Comparison of ENCODE assay signal across 20 cellular contexts in the genomic region with DNA sequence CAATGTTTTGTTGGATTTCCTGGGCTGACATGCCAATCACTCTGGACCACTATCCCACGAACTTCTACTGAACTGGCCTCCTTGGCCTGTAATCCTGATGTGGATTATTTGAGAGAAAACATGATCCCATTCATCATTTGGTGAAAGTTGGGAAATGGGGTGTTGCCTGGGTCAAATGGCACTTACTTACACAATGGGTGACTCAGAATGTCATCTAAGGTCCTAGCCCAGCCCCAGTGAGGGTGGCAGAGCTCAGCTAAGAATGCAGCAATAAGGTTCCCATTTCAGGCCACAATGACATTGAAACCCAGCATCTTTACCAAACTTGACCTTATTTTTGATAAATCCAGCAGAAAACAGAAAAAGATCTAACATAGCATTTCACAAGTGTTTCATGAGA.
"Had no signal": no experiment of that assay in that cellular context is flagged by ENCODE, and none has a peak within 500 bp of the region (broad histone marks: within the 10 kb centered on the region; RNA-seq: fewer than 3 reads in every experiment).

No MANE protein-coding gene starts in this region.

- H3K27me3 ChIP-seq: right lobe of liver, testis, upper lobe of left lung had no signal

- ATAC-seq: effector memory CD8-positive, alpha-beta T cell; gastrocnemius medialis; heart right ventricle; stimulated activated naive CD8-positive, alpha-beta T cell treated with anti-CD3 and anti-CD28 coated beads, Interleukin-15, amount 100 ng/mL, for 72 hours had no signal

- H3K4me1 ChIP-seq: gastrocnemius medialis, prostate gland, right lobe of liver had no signal

- H3K36me3 Mint-ChIP-seq: activated naive CD8-positive, alpha-beta T cell treated with anti-CD3 and anti-CD28 coated beads, Interleukin-2, amount 10 ng/mL, durations not matched to agents 7 days and 5 days had no signal

- H3K27ac Mint-ChIP-seq: activated B cell treated with CpG ODN at 0.5 μM for 24 hours; activated CD4-positive, alpha-beta T cell treated with anti-CD3 and anti-CD28 coated beads, Interleukin-2, amount 10 ng/mL, durations not matched to agents 24 days and 14 days; activated naive CD8-positive, alpha-beta T cell treated with anti-CD3 and anti-CD28 coated beads, Interleukin-2, amount 10 ng/mL, durations not matched to agents 7 days and 5 days; dendritic cell treated with granulocyte-macrophage colony-stimulating factor and Interleukin-4, amounts not matched to agents 40 ng/mL and 50 ng/mL, for 4 days; effector memory CD8-positive, alpha-beta T cell; nephron progenitor cell; stimulated activated naive CD8-positive, alpha-beta T cell treated with anti-CD3 and anti-CD28 coated beads, Interleukin-15, amount 100 ng/mL, for 72 hours had no signal

- H3K4me3 ChIP-seq: gastrocnemius medialis, heart right ventricle, prostate gland, right lobe of liver, testis, upper lobe of left lung had no signal

- DNase-seq: activated B cell treated with CpG ODN at 0.5 μM for 24 hours; activated CD4-positive, alpha-beta T cell treated with anti-CD3 and anti-CD28 coated beads, Interleukin-2, amount 10 ng/mL, durations not matched to agents 24 days and 14 days; activated naive CD4-positive, alpha-beta T cell; activated naive CD8-positive, alpha-beta T cell treated with anti-CD3 and anti-CD28 coated beads, Interleukin-2, amount 10 ng/mL, durations not matched to agents 7 days and 5 days; anterior cingulate cortex; brain microvascular endothelial cell; cerebellar nuclear complex; effector memory CD8-positive, alpha-beta T cell; gastrocnemius medialis; heart right ventricle; mesendoderm; nephron progenitor cell; occipital lobe; right lobe of liver; stimulated activated naive CD8-positive, alpha-beta T cell treated with anti-CD3 and anti-CD28 coated beads, Interleukin-15, amount 100 ng/mL, for 72 hours; testis; upper lobe of left lung had no signal

- H3K9me3 Mint-ChIP-seq: activated B cell treated with CpG ODN at 0.5 μM for 24 hours; activated CD4-positive, alpha-beta T cell treated with anti-CD3 and anti-CD28 coated beads, Interleukin-2, amount 10 ng/mL, durations not matched to agents 24 days and 14 days; activated naive CD8-positive, alpha-beta T cell treated with anti-CD3 and anti-CD28 coated beads, Interleukin-2, amount 10 ng/mL, durations not matched to agents 7 days and 5 days; dendritic cell treated with granulocyte-macrophage colony-stimulating factor and Interleukin-4, amounts not matched to agents 40 ng/mL and 50 ng/mL, for 4 days; effector memory CD8-positive, alpha-beta T cell; nephron progenitor cell; stimulated activated naive CD8-positive, alpha-beta T cell treated with anti-CD3 and anti-CD28 coated beads, Interleukin-15, amount 100 ng/mL, for 72 hours had no signal

- H3K36me3 ChIP-seq: brain microvascular endothelial cell, gastrocnemius medialis, prostate gland, right lobe of liver, upper lobe of left lung had no signal

- H3K27ac ChIP-seq: brain microvascular endothelial cell, epithelial cell of prostate, gastrocnemius medialis, heart right ventricle, prostate gland, right lobe of liver, testis, upper lobe of left lung had no signal

- H3K9me3 ChIP-seq: gastrocnemius medialis, heart right ventricle, prostate gland, right lobe of liver, testis, upper lobe of left lung had no signal

- H3K4me3 Mint-ChIP-seq: activated B cell treated with CpG ODN at 0.5 μM for 24 hours; activated CD4-positive, alpha-beta T cell treated with anti-CD3 and anti-CD28 coated beads, Interleukin-2, amount 10 ng/mL, durations not matched to agents 24 days and 14 days; activated naive CD8-positive, alpha-beta T cell treated with anti-CD3 and anti-CD28 coated beads, Interleukin-2, amount 10 ng/mL, durations not matched to agents 7 days and 5 days; dendritic cell treated with granulocyte-macrophage colony-stimulating factor and Interleukin-4, amounts not matched to agents 40 ng/mL and 50 ng/mL, for 4 days; effector memory CD8-positive, alpha-beta T cell; nephron progenitor cell; stimulated activated naive CD8-positive, alpha-beta T cell treated with anti-CD3 and anti-CD28 coated beads, Interleukin-15, amount 100 ng/mL, for 72 hours had no signal
